12 cellular contexts compared by ENCODE assay signal in the genomic region with DNA sequence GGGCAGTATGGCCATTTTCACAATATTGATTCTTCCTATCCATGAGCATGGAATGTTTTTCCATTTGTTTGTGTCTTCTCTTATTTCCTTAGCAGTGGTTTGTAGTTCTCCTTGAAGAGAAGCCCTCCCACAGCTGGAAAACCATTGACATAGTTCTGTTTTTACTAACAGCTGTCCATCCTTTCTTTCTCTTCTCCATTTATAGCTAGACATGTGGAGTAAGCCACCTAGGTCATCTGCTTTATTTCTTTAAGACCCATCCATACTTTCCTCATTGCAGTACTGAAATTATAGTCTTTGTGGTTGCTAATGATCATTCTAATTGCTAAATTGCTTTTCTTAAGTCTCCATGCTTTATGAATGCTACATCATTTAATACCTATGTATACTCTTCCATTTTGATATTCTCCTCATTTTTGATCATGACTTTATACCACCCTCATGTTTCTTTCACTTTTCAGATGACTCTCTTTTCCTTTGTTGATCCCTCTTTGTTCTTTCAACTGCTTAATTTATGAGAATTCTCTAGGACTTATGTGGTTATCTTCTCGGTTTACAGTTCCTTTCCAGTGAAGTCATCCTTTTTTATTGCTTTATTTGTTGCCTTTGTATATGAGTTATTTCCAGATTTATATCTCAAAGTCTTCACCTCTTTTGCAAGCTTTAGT.
DNase-seq lines count a peak whose midpoint lies in the region; ATAC-seq, FAIRE-seq and TF ChIP-seq lines count a peak whose summit lies in the region.
"Had no signal": no experiment of that assay in that cellular context is flagged by ENCODE, and none has a peak within 500 bp of the region (broad histone marks: within the 10 kb centered on the region; RNA-seq: fewer than 3 reads in every experiment).

No MANE protein-coding gene starts in this region.

- no peaks in the 10 kb centered on the region for H3K79me2 ChIP-seq in HepG2 (ENCODE audit: insufficient read depth, low read length)

- H2AFZ ChIP-seq in HepG2 (ENCODE audit: low read length): no peak overlapping the region

- no peak for TF ChIP-seq POLR2A in HepG2 (IDR thresholded peaks at IDR 0.05; ENCODE audit: insufficient read depth in 1 of 2, low read depth in 2 of 2, low read length in 2 of 2)

- intact Hi-C loops in HepG2 (cut with micrococcal nuclease; ENCODE audit: unreplicated experiment): no loop called here

- FAIRE-seq in HepG2 (lab: Jason Lieb, UNC) (no peak), frontal cortex (lab: Jason Lieb, UNC) (no peak)
- FAIRE-seq: H1 had no signal

- H3K9me3 ChIP-seq in liver (ENCODE audit: control insufficient read depth in 4 of 4, low read length in 3 of 4) (no peaks in the 10 kb centered on the region), HepG2 (ENCODE audit: low read length) (no peaks in the 10 kb centered on the region), SK-N-MC (ENCODE audit: low read depth, low read length) (no peaks in the 10 kb centered on the region)

- BruUV-seq in HepG2 (replicated peaks; lab: Mats Ljungman, UMichigan): no TSS peak

- ATAC-seq in HepG2 (no peak), GM21825 (IDR thresholded peaks at IDR 0.05; ENCODE audit: unreplicated experiment) (no peak), GM21576 (IDR thresholded peaks at IDR 0.05; ENCODE audit: unreplicated experiment) (no peak)

- DNase-seq in HepG2 (ENCODE audit: low spot score) (no peak), SK-N-MC (ENCODE audit: low read depth, low spot score) (no peak), fibroblast of the aortic adventitia (ENCODE audit: low read depth) (peak; percentile 57), frontal cortex (ENCODE audit: low spot score in 2 of 2) (no peak)
- no peak for DNase-seq in NK-92 treated with Interleukin-12 subunit alpha and Interleukin-12 subunit beta, amount 100 ng/mL, for 24 hours (lab: John Stamatoyannopoulos, UW)
- DNase-seq: Calu3, NCI-H446 had no signal

- H3K27ac ChIP-seq in liver (ENCODE audit: low read depth in 1 of 2, low read length in 2 of 2): no peak overlapping the region
- H3K27ac ChIP-seq in HepG2 (ENCODE audit: extremely low read length, insufficient read depth, low read length): no peak overlapping the region
- H3K27ac ChIP-seq in SK-N-MC: 0 out of 2 replicates have a peak overlapping the region, but pooled peaks have one; percentile 32
- H3K27ac ChIP-seq: HL-60 had no signal

- H3K27me3 ChIP-seq in liver (ENCODE audit: control insufficient read depth in 4 of 4, insufficient read depth in 4 of 4, low read length in 3 of 4) (no peaks in the 10 kb centered on the region), HepG2 (ENCODE audit: control insufficient read depth in 1 of 2, insufficient read depth in 2 of 2, low read length in 2 of 2) (no peaks in the 10 kb centered on the region)

- TF ChIP-seq CTCF in liver (IDR thresholded peaks at IDR 0.05; ENCODE audit: low read depth, low read length, missing input control) (no peak), HepG2 (CRISPR knock-in tag; IDR thresholded peaks at IDR 0.05) (no peak), fibroblast of the aortic adventitia (IDR thresholded peaks at IDR 0.05; ENCODE audit: insufficient read depth, low read length) (no peak)

- in situ Hi-C loops in HepG2 (cut with HindIII; ENCODE audit: extremely low pct_ligation_motif_present, low pct_unique_long_range_greater_than_20kb): no loop called here

- TF ChIP-seq RAD21 in liver (IDR thresholded peaks at IDR 0.05) (no peak), HepG2 (CRISPR knock-in tag; IDR thresholded peaks at IDR 0.05) (no peak)

- POLR2A ChIA-PET in HepG2 (lab: Yijun Ruan, JAX): no interaction called here

- H3K4me3 ChIP-seq in liver (ENCODE audit: low read depth in 1 of 3, low read length in 3 of 3): no peak overlapping the region
- H3K4me3 ChIP-seq in HepG2 (replicated peaks in 1 of 3; ENCODE audit: insufficient read depth in 1 of 3, low read depth in 2 of 3, low read length in 3 of 3): no peak overlapping the region
- no peak overlapping the region for H3K4me3 ChIP-seq in SK-N-MC
- H3K4me3 ChIP-seq in fibroblast of the aortic adventitia (ENCODE audit: low read depth, low read length): no peak overlapping the region

- H3K4me2 ChIP-seq in HepG2 (ENCODE audit: low read depth, low read length): no peak overlapping the region

- TF ChIP-seq EP300 in HepG2 (IDR thresholded peaks at IDR 0.05; ENCODE audit: low read depth in 2 of 2, low read length in 2 of 2) (no peak), HepG2 (CRISPR knock-in tag; IDR thresholded peaks at IDR 0.05; ENCODE audit: borderline replicate concordance) (no peak)

- no peaks in the 10 kb centered on the region; the same call in 1 of the 2 replicates for H4K20me1 ChIP-seq in HepG2 (ENCODE audit: insufficient read depth, low read length)

- H3K4me1 ChIP-seq in liver (ENCODE audit: control insufficient read depth in 4 of 4, insufficient read depth in 4 of 4, low read length in 3 of 4): no peaks in the 10 kb centered on the region
- H3K4me1 ChIP-seq in HepG2 (ENCODE audit: insufficient read depth, low read length): no peaks in the 10 kb centered on the region

- peaks cover 0 to 21% (median 12%) of the 10 kb centered on the region in 4 donors for H3K36me3 ChIP-seq in liver (ENCODE audit: control insufficient read depth in 4 of 4, insufficient read depth in 3 of 4, low read depth in 1 of 4, low read length in 3 of 4)
- peaks cover 0 to 28% of the 10 kb centered on the region in 2 experiments; a peak in 3 of 5 replicates for H3K36me3 ChIP-seq in HepG2 (replicated peaks in 1 of 2; ENCODE audit: control insufficient read depth in 1 of 2, insufficient read depth in 2 of 2, low read length in 2 of 2)
- H3K36me3 ChIP-seq in SK-N-MC (ENCODE audit: insufficient read depth, low read length): peaks cover 30% of the 10 kb centered on the region

- 89% methylated on average over 1 of the region's 1 CpG for WGBS in liver
- 100% methylated on average over 1 of the region's 1 CpG for WGBS in HepG2 (ENCODE audit: low lambda C conversion rate)

- H3K9ac ChIP-seq in liver (ENCODE audit: low read depth in 1 of 2, low read length in 2 of 2) (no peak overlapping the region), HepG2 (ENCODE audit: insufficient read depth, low read depth, low read length) (no peak overlapping the region), SK-N-MC (ENCODE audit: insufficient read length) (no peak overlapping the region)

- CTCF ChIA-PET in HepG2 (lab: Yijun Ruan, JAX; ENCODE audit: low intra/inter-chr PET ratio, low total read pairs): no interaction called here

TF ChIP-seq in liver, 16 proteins besides CTCF, POLR2A, EP300 and RAD21:
- TF ChIP-seq, protein P1, sequence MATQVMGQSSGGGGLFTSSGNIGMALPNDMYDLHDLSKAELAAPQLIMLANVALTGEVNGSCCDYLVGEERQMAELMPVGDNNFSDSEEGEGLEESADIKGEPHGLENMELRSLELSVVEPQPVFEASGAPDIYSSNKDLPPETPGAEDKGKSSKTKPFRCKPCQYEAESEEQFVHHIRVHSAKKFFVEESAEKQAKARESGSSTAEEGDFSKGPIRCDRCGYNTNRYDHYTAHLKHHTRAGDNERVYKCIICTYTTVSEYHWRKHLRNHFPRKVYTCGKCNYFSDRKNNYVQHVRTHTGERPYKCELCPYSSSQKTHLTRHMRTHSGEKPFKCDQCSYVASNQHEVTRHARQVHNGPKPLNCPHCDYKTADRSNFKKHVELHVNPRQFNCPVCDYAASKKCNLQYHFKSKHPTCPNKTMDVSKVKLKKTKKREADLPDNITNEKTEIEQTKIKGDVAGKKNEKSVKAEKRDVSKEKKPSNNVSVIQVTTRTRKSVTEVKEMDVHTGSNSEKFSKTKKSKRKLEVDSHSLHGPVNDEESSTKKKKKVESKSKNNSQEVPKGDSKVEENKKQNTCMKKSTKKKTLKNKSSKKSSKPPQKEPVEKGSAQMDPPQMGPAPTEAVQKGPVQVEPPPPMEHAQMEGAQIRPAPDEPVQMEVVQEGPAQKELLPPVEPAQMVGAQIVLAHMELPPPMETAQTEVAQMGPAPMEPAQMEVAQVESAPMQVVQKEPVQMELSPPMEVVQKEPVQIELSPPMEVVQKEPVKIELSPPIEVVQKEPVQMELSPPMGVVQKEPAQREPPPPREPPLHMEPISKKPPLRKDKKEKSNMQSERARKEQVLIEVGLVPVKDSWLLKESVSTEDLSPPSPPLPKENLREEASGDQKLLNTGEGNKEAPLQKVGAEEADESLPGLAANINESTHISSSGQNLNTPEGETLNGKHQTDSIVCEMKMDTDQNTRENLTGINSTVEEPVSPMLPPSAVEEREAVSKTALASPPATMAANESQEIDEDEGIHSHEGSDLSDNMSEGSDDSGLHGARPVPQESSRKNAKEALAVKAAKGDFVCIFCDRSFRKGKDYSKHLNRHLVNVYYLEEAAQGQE (IDR thresholded peaks at IDR 0.05): peak; percentile 20
- TF ChIP-seq, protein P2, sequence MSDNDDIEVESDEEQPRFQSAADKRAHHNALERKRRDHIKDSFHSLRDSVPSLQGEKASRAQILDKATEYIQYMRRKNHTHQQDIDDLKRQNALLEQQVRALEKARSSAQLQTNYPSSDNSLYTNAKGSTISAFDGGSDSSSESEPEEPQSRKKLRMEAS (IDR thresholded peaks at IDR 0.05): no peak

TF ChIP-seq in HepG2, 621 proteins besides CTCF, POLR2A, EP300 and RAD21 (continues in another document):
- TF ChIP-seq FOXO1 (CRISPR knock-in tag; IDR thresholded peaks at IDR 0.05) (no peak), ZNF335 (CRISPR knock-in tag; IDR thresholded peaks at IDR 0.05) (no peak), ZNF3 (CRISPR knock-in tag; IDR thresholded peaks at IDR 0.05) (no peak), HHEX (CRISPR knock-in tag; IDR thresholded peaks at IDR 0.05) (no peak), SRSF4 (IDR thresholded peaks at IDR 0.05; ENCODE audit: low read depth, low read length, poor library complexity, severe bottlenecking) (no peak), ZNF484 (CRISPR knock-in tag; IDR thresholded peaks at IDR 0.05; ENCODE audit: borderline replicate concordance, low read depth) (no peak), SETDB1 (CRISPR knock-in tag; IDR thresholded peaks at IDR 0.05; ENCODE audit: borderline replicate concordance) (no peak)
- TF ChIP-seq, protein P3, sequence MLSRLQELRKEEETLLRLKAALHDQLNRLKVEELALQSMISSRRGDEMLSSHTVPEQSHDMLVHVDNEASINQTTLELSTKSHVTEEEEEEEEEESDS (CRISPR knock-in tag; IDR thresholded peaks at IDR 0.05; ENCODE audit: borderline replicate concordance): no peak
- TF ChIP-seq, protein P4, sequence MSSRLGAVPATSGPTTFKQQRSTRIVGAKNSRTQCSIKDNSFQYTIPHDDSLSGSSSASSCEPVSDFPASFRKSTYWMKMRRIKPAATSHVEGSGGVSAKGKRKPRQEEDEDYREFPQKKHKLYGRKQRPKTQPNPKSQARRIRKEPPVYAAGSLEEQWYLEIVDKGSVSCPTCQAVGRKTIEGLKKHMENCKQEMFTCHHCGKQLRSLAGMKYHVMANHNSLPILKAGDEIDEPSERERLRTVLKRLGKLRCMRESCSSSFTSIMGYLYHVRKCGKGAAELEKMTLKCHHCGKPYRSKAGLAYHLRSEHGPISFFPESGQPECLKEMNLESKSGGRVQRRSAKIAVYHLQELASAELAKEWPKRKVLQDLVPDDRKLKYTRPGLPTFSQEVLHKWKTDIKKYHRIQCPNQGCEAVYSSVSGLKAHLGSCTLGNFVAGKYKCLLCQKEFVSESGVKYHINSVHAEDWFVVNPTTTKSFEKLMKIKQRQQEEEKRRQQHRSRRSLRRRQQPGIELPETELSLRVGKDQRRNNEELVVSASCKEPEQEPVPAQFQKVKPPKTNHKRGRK (CRISPR knock-in tag; IDR thresholded peaks at IDR 0.05): no peak
